In genomic region chr2:73232471-73233153, GRCh38 we compare ENCODE assay signal across 1 cellular context.
TF ChIP-seq lines count a peak whose summit lies in the region.

No MANE protein-coding gene starts in this region.

TF ChIP-seq in HEK293, 187 proteins besides CTCF, POLR2A, EP300 and RAD21 (continued from another document):
- TF ChIP-seq ZBTB48 (tag by site-specific recombination; IDR thresholded peaks at IDR 0.05) = peak; percentile 37; the same call in 1 of the 2 replicates
- TF ChIP-seq EGR2 (tag by site-specific recombination; IDR thresholded peaks at IDR 0.05; ENCODE audit: low read depth) = peak; percentile 55; the same call in 1 of the 2 replicates
- TF ChIP-seq HOXD13 (CRISPR knock-in tag; IDR thresholded peaks at IDR 0.05; ENCODE audit: borderline replicate concordance) = no peak
- TF ChIP-seq ZNF140 (tag by site-specific recombination; IDR thresholded peaks at IDR 0.05) = no peak
- no peak for TF ChIP-seq ZNF37A (tag by site-specific recombination; IDR thresholded peaks at IDR 0.05)
